Comparison of ENCODE assay signal across 1 cellular context in the genomic region with DNA sequence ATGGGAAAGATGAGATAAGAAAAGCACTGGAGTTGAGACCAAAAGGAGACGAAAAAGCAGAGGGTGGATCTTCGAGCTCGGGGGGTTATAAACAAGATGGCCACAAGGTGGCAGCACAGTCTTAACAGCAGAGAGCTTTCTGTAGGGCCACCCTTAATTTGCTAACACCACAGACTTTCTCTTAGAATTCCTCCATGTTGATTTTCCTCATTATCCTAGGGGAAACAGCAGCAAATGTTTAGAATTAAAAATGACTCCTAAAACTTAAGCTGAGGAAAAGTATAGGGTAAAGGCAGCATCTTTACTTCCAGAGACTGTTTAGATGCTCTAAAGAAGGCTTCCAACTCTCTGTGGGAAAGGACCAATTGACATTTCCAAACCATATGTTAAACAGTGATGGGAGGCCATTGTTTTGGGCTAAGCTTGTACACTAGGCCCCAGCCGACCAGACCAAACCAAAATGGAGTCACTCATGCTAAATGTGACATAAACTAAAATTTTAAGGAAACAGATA.
TF ChIP-seq lines count a peak whose summit lies in the region.

No MANE protein-coding gene starts in this region.

TF ChIP-seq in endothelial cell of umbilical vein, 7 proteins besides CTCF, POLR2A, EP300 and RAD21 (continued from another document):
- no peak for TF ChIP-seq JUN (IDR thresholded peaks at IDR 0.05; ENCODE audit: borderline replicate concordance, insufficient read depth, insufficient read length, low read depth)
- TF ChIP-seq FOS (IDR thresholded peaks at IDR 0.05; ENCODE audit: borderline replicate concordance, insufficient read depth, low read length) = no peak
- no peak for TF ChIP-seq MYC (IDR thresholded peaks at IDR 0.05; ENCODE audit: low read depth, low read length)
